Comparison of ENCODE assay signal across 3 cellular contexts in the genomic region with DNA sequence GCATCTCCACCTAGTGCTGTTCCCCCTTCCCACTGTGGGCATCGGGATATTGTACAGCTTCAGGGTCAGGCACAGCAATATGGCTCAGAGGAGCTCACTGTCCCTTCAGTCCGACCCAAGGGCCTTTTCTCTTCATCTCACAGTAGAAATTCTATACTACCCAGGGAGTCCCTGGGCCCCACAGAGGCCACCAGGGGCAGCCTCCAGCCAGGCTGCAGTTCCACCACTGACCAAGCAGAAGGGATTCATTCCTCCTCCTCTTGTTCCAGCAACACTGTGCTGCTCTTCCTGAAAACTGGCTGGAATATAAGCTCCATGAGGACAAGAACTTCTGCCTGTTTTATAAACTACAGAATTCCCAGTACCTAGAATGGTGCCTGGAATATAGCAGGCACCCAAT.
TF ChIP-seq lines count a peak whose summit lies in the region.

No MANE protein-coding gene starts in this region.

TF ChIP-seq in A549, 52 proteins besides CTCF, POLR2A, EP300 and RAD21:
- no peak for TF ChIP-seq RFX5 (IDR thresholded peaks at IDR 0.05)
- TF ChIP-seq MYC (IDR thresholded peaks at IDR 0.05; ENCODE audit: borderline replicate concordance, low read length): no peak
- TF ChIP-seq NFE2L2 (conservative IDR thresholded peaks at IDR 0.05; ENCODE audit: low read length): no peak
- TF ChIP-seq, protein P1, sequence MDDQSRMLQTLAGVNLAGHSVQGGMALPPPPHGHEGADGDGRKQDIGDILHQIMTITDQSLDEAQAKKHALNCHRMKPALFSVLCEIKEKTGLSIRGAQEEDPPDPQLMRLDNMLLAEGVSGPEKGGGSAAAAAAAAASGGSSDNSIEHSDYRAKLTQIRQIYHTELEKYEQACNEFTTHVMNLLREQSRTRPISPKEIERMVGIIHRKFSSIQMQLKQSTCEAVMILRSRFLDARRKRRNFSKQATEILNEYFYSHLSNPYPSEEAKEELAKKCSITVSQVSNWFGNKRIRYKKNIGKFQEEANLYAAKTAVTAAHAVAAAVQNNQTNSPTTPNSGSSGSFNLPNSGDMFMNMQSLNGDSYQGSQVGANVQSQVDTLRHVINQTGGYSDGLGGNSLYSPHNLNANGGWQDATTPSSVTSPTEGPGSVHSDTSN (IDR thresholded peaks at IDR 0.05): no peak
- no peak for TF ChIP-seq RNF2 (IDR thresholded peaks at IDR 0.05; ENCODE audit: borderline replicate concordance, low read depth)

TF ChIP-seq in GM23338, 12 proteins besides CTCF, POLR2A, EP300 and RAD21:
- TF ChIP-seq NANOG (IDR thresholded peaks at IDR 0.05; ENCODE audit: borderline replicate concordance) (no peak), POLR2AphosphoS5 (IDR thresholded peaks at IDR 0.05; ENCODE audit: low read depth) (no peak), STAT1 (IDR thresholded peaks at IDR 0.05; ENCODE audit: unreplicated experiment) (no peak), EZH2 (IDR thresholded peaks at IDR 0.05; ENCODE audit: low read depth, unreplicated experiment) (no peak), ZNF331 (CRISPR knock-in tag; IDR thresholded peaks at IDR 0.05; ENCODE audit: low read depth) (no peak), ZNF114 (CRISPR knock-in tag; IDR thresholded peaks at IDR 0.05) (no peak), CREB1 (CRISPR knock-in tag; IDR thresholded peaks at IDR 0.05; ENCODE audit: low read depth) (no peak), EZH2phosphoT487 (IDR thresholded peaks at IDR 0.05; ENCODE audit: unreplicated experiment) (no peak)
- TF ChIP-seq, protein P2, sequence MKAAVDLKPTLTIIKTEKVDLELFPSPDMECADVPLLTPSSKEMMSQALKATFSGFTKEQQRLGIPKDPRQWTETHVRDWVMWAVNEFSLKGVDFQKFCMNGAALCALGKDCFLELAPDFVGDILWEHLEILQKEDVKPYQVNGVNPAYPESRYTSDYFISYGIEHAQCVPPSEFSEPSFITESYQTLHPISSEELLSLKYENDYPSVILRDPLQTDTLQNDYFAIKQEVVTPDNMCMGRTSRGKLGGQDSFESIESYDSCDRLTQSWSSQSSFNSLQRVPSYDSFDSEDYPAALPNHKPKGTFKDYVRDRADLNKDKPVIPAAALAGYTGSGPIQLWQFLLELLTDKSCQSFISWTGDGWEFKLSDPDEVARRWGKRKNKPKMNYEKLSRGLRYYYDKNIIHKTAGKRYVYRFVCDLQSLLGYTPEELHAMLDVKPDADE (IDR thresholded peaks at IDR 0.05): no peak
- TF ChIP-seq, protein P3, sequence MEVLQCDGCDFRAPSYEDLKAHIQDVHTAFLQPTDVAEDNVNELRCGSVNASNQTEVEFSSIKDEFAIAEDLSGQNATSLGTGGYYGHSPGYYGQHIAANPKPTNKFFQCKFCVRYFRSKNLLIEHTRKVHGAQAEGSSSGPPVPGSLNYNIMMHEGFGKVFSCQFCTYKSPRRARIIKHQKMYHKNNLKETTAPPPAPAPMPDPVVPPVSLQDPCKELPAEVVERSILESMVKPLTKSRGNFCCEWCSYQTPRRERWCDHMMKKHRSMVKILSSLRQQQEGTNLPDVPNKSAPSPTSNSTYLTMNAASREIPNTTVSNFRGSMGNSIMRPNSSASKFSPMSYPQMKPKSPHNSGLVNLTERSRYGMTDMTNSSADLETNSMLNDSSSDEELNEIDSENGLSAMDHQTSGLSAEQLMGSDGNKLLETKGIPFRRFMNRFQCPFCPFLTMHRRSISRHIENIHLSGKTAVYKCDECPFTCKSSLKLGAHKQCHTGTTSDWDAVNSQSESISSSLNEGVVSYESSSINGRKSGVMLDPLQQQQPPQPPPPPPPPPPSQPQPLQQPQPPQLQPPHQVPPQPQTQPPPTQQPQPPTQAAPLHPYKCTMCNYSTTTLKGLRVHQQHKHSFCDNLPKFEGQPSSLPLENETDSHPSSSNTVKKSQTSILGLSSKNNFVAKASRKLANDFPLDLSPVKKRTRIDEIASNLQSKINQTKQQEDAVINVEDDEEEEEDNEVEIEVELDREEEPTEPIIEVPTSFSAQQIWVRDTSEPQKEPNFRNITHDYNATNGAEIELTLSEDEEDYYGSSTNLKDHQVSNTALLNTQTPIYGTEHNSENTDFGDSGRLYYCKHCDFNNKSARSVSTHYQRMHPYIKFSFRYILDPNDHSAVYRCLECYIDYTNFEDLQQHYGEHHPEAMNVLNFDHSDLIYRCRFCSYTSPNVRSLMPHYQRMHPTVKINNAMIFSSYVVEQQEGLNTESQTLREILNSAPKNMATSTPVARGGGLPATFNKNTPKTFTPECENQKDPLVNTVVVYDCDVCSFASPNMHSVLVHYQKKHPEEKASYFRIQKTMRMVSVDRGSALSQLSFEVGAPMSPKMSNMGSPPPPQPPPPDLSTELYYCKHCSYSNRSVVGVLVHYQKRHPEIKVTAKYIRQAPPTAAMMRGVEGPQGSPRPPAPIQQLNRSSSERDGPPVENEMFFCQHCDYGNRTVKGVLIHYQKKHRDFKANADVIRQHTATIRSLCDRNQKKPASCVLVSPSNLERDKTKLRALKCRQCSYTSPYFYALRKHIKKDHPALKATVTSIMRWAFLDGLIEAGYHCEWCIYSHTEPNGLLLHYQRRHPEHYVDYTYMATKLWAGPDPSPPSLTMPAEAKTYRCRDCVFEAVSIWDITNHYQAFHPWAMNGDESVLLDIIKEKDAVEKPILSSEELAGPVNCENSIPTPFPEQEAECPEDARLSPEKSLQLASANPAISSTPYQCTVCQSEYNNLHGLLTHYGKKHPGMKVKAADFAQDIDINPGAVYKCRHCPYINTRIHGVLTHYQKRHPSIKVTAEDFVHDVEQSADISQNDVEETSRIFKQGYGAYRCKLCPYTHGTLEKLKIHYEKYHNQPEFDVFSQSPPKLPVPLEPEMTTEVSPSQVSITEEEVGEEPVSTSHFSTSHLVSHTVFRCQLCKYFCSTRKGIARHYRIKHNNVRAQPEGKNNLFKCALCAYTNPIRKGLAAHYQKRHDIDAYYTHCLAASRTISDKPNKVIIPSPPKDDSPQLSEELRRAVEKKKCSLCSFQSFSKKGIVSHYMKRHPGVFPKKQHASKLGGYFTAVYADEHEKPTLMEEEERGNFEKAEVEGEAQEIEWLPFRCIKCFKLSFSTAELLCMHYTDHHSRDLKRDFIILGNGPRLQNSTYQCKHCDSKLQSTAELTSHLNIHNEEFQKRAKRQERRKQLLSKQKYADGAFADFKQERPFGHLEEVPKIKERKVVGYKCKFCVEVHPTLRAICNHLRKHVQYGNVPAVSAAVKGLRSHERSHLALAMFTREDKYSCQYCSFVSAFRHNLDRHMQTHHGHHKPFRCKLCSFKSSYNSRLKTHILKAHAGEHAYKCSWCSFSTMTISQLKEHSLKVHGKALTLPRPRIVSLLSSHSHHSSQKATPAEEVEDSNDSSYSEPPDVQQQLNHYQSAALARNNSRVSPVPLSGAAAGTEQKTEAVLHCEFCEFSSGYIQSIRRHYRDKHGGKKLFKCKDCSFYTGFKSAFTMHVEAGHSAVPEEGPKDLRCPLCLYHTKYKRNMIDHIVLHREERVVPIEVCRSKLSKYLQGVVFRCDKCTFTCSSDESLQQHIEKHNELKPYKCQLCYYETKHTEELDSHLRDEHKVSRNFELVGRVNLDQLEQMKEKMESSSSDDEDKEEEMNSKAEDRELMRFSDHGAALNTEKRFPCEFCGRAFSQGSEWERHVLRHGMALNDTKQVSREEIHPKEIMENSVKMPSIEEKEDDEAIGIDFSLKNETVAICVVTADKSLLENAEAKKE (CRISPR knock-in tag; IDR thresholded peaks at IDR 0.05): no peak

TF ChIP-seq in K562, 482 proteins besides CTCF, POLR2A, EP300 and RAD21:
- TF ChIP-seq, protein P4, sequence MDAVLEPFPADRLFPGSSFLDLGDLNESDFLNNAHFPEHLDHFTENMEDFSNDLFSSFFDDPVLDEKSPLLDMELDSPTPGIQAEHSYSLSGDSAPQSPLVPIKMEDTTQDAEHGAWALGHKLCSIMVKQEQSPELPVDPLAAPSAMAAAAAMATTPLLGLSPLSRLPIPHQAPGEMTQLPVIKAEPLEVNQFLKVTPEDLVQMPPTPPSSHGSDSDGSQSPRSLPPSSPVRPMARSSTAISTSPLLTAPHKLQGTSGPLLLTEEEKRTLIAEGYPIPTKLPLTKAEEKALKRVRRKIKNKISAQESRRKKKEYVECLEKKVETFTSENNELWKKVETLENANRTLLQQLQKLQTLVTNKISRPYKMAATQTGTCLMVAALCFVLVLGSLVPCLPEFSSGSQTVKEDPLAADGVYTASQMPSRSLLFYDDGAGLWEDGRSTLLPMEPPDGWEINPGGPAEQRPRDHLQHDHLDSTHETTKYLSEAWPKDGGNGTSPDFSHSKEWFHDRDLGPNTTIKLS (IDR thresholded peaks at IDR 0.05; ENCODE audit: borderline replicate concordance, low read depth): no peak
- TF ChIP-seq ZKSCAN8 (CRISPR knock-in tag; IDR thresholded peaks at IDR 0.05) (no peak), WHSC1 (IDR thresholded peaks at IDR 0.05; ENCODE audit: low read length) (no peak), HLTF (IDR thresholded peaks at IDR 0.05) (no peak), ZNF589 (CRISPR knock-in tag; IDR thresholded peaks at IDR 0.05; ENCODE audit: low read depth) (no peak), GATAD2B (IDR thresholded peaks at IDR 0.05; ENCODE audit: borderline replicate concordance) (no peak), CHD2 (IDR thresholded peaks at IDR 0.05; ENCODE audit: low read depth, low read length) (no peak), MCM3 (IDR thresholded peaks at IDR 0.05) (no peak), ZNF668 (CRISPR knock-in tag; IDR thresholded peaks at IDR 0.05) (no peak), ZNF766 (CRISPR knock-in tag; conservative IDR thresholded peaks at IDR 0.05) (no peak)
- TF ChIP-seq, protein P5, sequence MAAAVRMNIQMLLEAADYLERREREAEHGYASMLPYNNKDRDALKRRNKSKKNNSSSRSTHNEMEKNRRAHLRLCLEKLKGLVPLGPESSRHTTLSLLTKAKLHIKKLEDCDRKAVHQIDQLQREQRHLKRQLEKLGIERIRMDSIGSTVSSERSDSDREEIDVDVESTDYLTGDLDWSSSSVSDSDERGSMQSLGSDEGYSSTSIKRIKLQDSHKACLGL (CRISPR knock-in tag; IDR thresholded peaks at IDR 0.05; ENCODE audit: borderline replicate concordance, poor library complexity, severe bottlenecking): no peak
- TF ChIP-seq, protein P6, sequence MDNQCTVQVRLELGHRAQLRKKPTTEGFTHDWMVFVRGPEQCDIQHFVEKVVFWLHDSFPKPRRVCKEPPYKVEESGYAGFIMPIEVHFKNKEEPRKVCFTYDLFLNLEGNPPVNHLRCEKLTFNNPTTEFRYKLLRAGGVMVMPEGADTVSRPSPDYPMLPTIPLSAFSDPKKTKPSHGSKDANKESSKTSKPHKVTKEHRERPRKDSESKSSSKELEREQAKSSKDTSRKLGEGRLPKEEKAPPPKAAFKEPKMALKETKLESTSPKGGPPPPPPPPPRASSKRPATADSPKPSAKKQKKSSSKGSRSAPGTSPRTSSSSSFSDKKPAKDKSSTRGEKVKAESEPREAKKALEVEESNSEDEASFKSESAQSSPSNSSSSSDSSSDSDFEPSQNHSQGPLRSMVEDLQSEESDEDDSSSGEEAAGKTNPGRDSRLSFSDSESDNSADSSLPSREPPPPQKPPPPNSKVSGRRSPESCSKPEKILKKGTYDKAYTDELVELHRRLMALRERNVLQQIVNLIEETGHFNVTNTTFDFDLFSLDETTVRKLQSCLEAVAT (IDR thresholded peaks at IDR 0.05): no peak
